26 cellular contexts compared by ENCODE assay signal in the genomic region with DNA sequence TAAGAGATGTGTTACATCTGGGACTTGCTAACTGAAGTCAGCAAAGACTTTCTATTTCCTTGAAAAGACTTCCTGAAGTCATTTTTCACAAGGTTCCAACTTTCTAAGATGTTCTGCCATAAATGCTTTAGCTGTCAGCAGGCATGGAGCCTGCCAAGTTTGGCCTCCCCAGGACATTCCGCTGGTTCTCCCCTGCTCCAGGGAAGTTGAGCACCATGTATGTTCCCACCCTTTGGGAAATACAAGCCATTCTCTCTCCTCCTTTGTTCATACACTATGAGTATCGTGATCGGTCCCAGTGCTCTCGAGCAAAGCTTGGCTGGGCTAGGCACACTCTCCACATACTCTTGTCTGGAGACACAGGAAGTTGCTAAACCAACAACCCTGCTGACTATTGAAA.
"Had no signal": no experiment of that assay in that cellular context is flagged by ENCODE, and none has a peak within 500 bp of the region (broad histone marks: within the 10 kb centered on the region; RNA-seq: fewer than 3 reads in every experiment).

No MANE protein-coding gene starts in this region.

- H3K27ac ChIP-seq: ascending aorta, cardiac muscle cell, Peyer's patch, RWPE1 had no signal

- ATAC-seq: activated CD8-positive, alpha-beta memory T cell treated with anti-CD3 and anti-CD28 coated beads, Interleukin-2, amount 10 ng/mL, durations not matched to agents 7 days and 5 days; T-helper 17 cell; WTC11 had no signal

- DNase-seq: activated CD4-positive, alpha-beta T cell treated with anti-CD3 and anti-CD28 coated beads for 48 hours; activated CD4-positive, alpha-beta T cell treated with anti-CD3 and anti-CD28 coated beads, Interleukin-2, amount 50 U/mL, for 48 hours; activated CD4-positive, CD25-positive, alpha-beta regulatory T cell treated with anti-CD3 and anti-CD28 coated beads, Interleukin-2, amount 50 U/mL, for 72 hours; activated CD8-positive, alpha-beta memory T cell treated with anti-CD3 and anti-CD28 coated beads, Interleukin-2, amount 10 ng/mL, durations not matched to agents 7 days and 5 days; activated effector memory CD4-positive, alpha-beta T cell treated with Interleukin-2 at 50 U/mL for 16 hours; activated naive CD4-positive, alpha-beta T cell; activated T-cell treated with anti-CD3 and anti-CD28 coated beads, Interleukin-2, amount 50 U/mL, for 24 hours; MG63; NCI-H1105 treated with DMSO at 0.1 percent for 48 hours; NCI-H1436 treated with DMSO at 0.1 percent for 48 hours; NCI-H187; NCI-H2081; NCI-H2171; NCI-H2227 treated with DMSO at 0.1 percent for 48 hours; NCI-H446 treated with DMSO at 0.1 percent for 48 hours; Peyer's patch; SHP77 treated with DMSO at 0.1 percent for 48 hours; T-helper 17 cell; T-helper 9 cell had no signal

- H3K4me1 Mint-ChIP-seq: activated CD8-positive, alpha-beta memory T cell treated with anti-CD3 and anti-CD28 coated beads, Interleukin-2, amount 10 ng/mL, durations not matched to agents 7 days and 5 days; activated naive CD4-positive, alpha-beta T cell treated with anti-CD3 and anti-CD28 coated beads, Interleukin-2, amount 50 U/mL, for 24 hours; brain; T-helper 17 cell; WTC11 had no signal

- H3K9me3 ChIP-seq: ascending aorta, MG63, Peyer's patch had no signal

- H3K27ac Mint-ChIP-seq: activated CD8-positive, alpha-beta memory T cell treated with anti-CD3 and anti-CD28 coated beads, Interleukin-2, amount 10 ng/mL, durations not matched to agents 7 days and 5 days; activated naive CD4-positive, alpha-beta T cell treated with anti-CD3 and anti-CD28 coated beads, Interleukin-2, amount 50 U/mL, for 24 hours; activated T-cell treated with anti-CD3 and anti-CD28 coated beads, Interleukin-2, amount 50 U/mL, for 24 hours; activated T-helper 1 cell treated with anti-CD3 and anti-CD28 coated beads, Interleukin-12 subunit alpha, Interleukin-12 subunit beta, Interleukin-2, Interleukin-4 antibody, amounts not matched to agents 30 ng/mL and 10 ng/mL and 1 ng/mL, durations not matched to agents 14 hours and 24 hours and 36 hours; brain; T-helper 17 cell; WTC11 had no signal

- H3K4me3 Mint-ChIP-seq: activated CD8-positive, alpha-beta memory T cell treated with anti-CD3 and anti-CD28 coated beads, Interleukin-2, amount 10 ng/mL, durations not matched to agents 7 days and 5 days; activated naive CD4-positive, alpha-beta T cell treated with anti-CD3 and anti-CD28 coated beads, Interleukin-2, amount 50 U/mL, for 24 hours; activated T-cell treated with anti-CD3 and anti-CD28 coated beads, Interleukin-2, amount 50 U/mL, for 24 hours; activated T-helper 1 cell treated with anti-CD3 and anti-CD28 coated beads, Interleukin-12 subunit alpha, Interleukin-12 subunit beta, Interleukin-2, Interleukin-4 antibody, amounts not matched to agents 30 ng/mL and 10 ng/mL and 1 ng/mL, durations not matched to agents 14 hours and 24 hours and 36 hours; brain; T-helper 17 cell; WTC11 had no signal

- H3K27me3 ChIP-seq: ascending aorta, cardiac muscle cell, MG63, Peyer's patch had no signal

- H3K27me3 Mint-ChIP-seq: activated CD8-positive, alpha-beta memory T cell treated with anti-CD3 and anti-CD28 coated beads, Interleukin-2, amount 10 ng/mL, durations not matched to agents 7 days and 5 days; activated naive CD4-positive, alpha-beta T cell treated with anti-CD3 and anti-CD28 coated beads, Interleukin-2, amount 50 U/mL, for 24 hours; activated T-cell treated with anti-CD3 and anti-CD28 coated beads, Interleukin-2, amount 50 U/mL, for 24 hours; T-helper 17 cell had no signal

- H3K36me3 ChIP-seq: ascending aorta, cardiac muscle cell, MG63, Peyer's patch had no signal

- H3K4me1 ChIP-seq: ascending aorta, Peyer's patch had no signal

- H3K9me3 Mint-ChIP-seq: activated naive CD4-positive, alpha-beta T cell treated with anti-CD3 and anti-CD28 coated beads, Interleukin-2, amount 50 U/mL, for 24 hours had no signal

- H3K4me3 ChIP-seq: ascending aorta, cardiac muscle cell, MG63, Peyer's patch had no signal

- H3K36me3 Mint-ChIP-seq: activated CD8-positive, alpha-beta memory T cell treated with anti-CD3 and anti-CD28 coated beads, Interleukin-2, amount 10 ng/mL, durations not matched to agents 7 days and 5 days; activated naive CD4-positive, alpha-beta T cell treated with anti-CD3 and anti-CD28 coated beads, Interleukin-2, amount 50 U/mL, for 24 hours; brain; WTC11 had no signal
